Comparison of ENCODE assay signal across 8 cellular contexts in genomic region chr3:9248232-9249191, GRCh38. TPM values are rescaled to one million over a fixed set of nuclear protein-coding genes. Genes with fewer than 3 reads are reported as not detected.
A peak's percentile ranks its signal among the peaks of the same experiment; 100 is the strongest.
DNase-seq lines count a peak whose midpoint lies in the region; ATAC-seq and TF ChIP-seq lines count a peak whose summit lies in the region.

No MANE protein-coding gene starts in this region.

- H3K36me3 ChIP-seq in PC-3 (ENCODE audit: low read depth, low read length) (no peaks in the 10 kb centered on the region), osteoblast (ENCODE audit: insufficient read depth, low read length) (no peaks in the 10 kb centered on the region)

- ATAC-seq in PC-3 (peak; percentile 34), GM21423 (IDR thresholded peaks at IDR 0.05; ENCODE audit: unreplicated experiment) (no peak)

- TF ChIP-seq CTCF in PC-3 (conservative IDR thresholded peaks at IDR 0.05; ENCODE audit: low read depth, low read length) (no peak), osteoblast (IDR thresholded peaks at IDR 0.05; ENCODE audit: extremely low read depth, low read depth, low read length) (no peak)

- H3K4me3 ChIP-seq in PC-3 (ENCODE audit: low read length) (peak overlapping the region; percentile 77), osteoblast (ENCODE audit: insufficient read depth, low read length) (peak overlapping the region; percentile 71)

- CTCF ChIA-PET in PC-3 (lab: Charles Lee) = interaction anchor here (0.6 to 2.7 kb wide), 4 partner anchors 24 to 407 kb away, joined by 3 to 16 read pairs (median 4); no protein-coding TSS in a partner anchor

- H3K4me1 ChIP-seq in PC-3 (ENCODE audit: insufficient read depth, low read length) (peaks cover 40% of the 10 kb centered on the region), osteoblast (ENCODE audit: insufficient read depth, low read length) (peaks cover 21% of the 10 kb centered on the region)

- DNase-seq in activated CD4-positive, alpha-beta T cell treated with anti-CD3 and anti-CD28 coated beads, Interleukin-2, amount 10 ng/mL, durations not matched to agents 24 days and 14 days = peak; percentile 61
- no peak for DNase-seq in activated CD4-positive, alpha-beta T cell treated with anti-CD3 and anti-CD28 coated beads for 4 hours
- peak; percentile 69 for DNase-seq in PC-3
- no peak for DNase-seq in epithelial cell of prostate (ENCODE audit: low read depth, low spot score)
- peak; percentile 77 for DNase-seq in osteoblast (ENCODE audit: insufficient read length, low spot score, missing footprints)
- no peak for DNase-seq in stimulated activated CD8-positive, alpha-beta memory T cell treated with anti-CD3 and anti-CD28 coated beads, Interleukin-4, amount 100 ng/mL, for 48 hours
- no peak for DNase-seq in activated CD4-positive, CD25-positive, alpha-beta regulatory T cell treated with anti-CD3 and anti-CD28 coated beads, Interleukin-2, amount 50 U/mL, for 72 hours

- H3K4me1 Mint-ChIP-seq in activated CD4-positive, alpha-beta T cell treated with anti-CD3 and anti-CD28 coated beads, Interleukin-2, amount 10 ng/mL, durations not matched to agents 24 days and 14 days = peaks cover 18% of the 10 kb centered on the region

- no peaks in the 10 kb centered on the region for H3K9me3 Mint-ChIP-seq in activated CD4-positive, alpha-beta T cell treated with anti-CD3 and anti-CD28 coated beads, Interleukin-2, amount 10 ng/mL, durations not matched to agents 24 days and 14 days

- no peaks in the 10 kb centered on the region for H3K27me3 ChIP-seq in PC-3 (ENCODE audit: low read length)
- H3K27me3 ChIP-seq in osteoblast (ENCODE audit: insufficient read depth, low read length) = peaks cover 23% of the 10 kb centered on the region

- H3F3A ChIP-seq in PC-3 (ENCODE audit: low read length, unreplicated experiment) = no peaks in the 10 kb centered on the region

- H3K4me2 ChIP-seq in PC-3 (ENCODE audit: low read length) (peak overlapping the region; percentile 94), osteoblast (ENCODE audit: insufficient read depth, low read length) (peak overlapping the region; percentile 93)

- H3K9me2 ChIP-seq in PC-3 (replicated peaks; ENCODE audit: low read length) = no peaks in the 10 kb centered on the region

- POLR2A ChIA-PET in PC-3 (lab: Charles Lee; ENCODE audit: unreplicated experiment) = interaction anchor here (0.5 to 0.7 kb wide), 6 partner anchors 22 to 236 kb away, joined by 3 to 21 read pairs (median 4); no protein-coding TSS in a partner anchor

- H3K27me3 Mint-ChIP-seq in activated CD4-positive, alpha-beta T cell treated with anti-CD3 and anti-CD28 coated beads, Interleukin-2, amount 10 ng/mL, durations not matched to agents 24 days and 14 days = peaks cover 12% of the 10 kb centered on the region

- H3K9me3 ChIP-seq in PC-3 (ENCODE audit: low read length) (no peaks in the 10 kb centered on the region), osteoblast (ENCODE audit: low read depth, low read length) (no peaks in the 10 kb centered on the region)

- peak overlapping the region; percentile 51 for H3K9ac ChIP-seq in PC-3 (ENCODE audit: low read length)

- no TSS peak for BruUV-seq in PC-3 (replicated peaks; lab: Mats Ljungman, UMichigan)

- H3K79me2 ChIP-seq in PC-3 (ENCODE audit: low read length) (no peaks in the 10 kb centered on the region), osteoblast (ENCODE audit: insufficient read depth, low read length) (no peaks in the 10 kb centered on the region)

- H3K36me3 Mint-ChIP-seq in activated CD4-positive, alpha-beta T cell treated with anti-CD3 and anti-CD28 coated beads, Interleukin-2, amount 10 ng/mL, durations not matched to agents 24 days and 14 days (ENCODE audit: low read depth) = no peaks in the 10 kb centered on the region

- peak overlapping the region; percentile 80 for H2AFZ ChIP-seq in PC-3 (ENCODE audit: low read length)
- H2AFZ ChIP-seq in osteoblast (ENCODE audit: low read length) = peak overlapping the region; percentile 91

- peak overlapping the region; percentile 39 for H3K27ac ChIP-seq in PC-3 (ENCODE audit: low read length)
- peak overlapping the region; percentile 68 for H3K27ac ChIP-seq in epithelial cell of prostate
- H3K27ac ChIP-seq in osteoblast (ENCODE audit: low read depth, low read length) = no peak overlapping the region

- H3K4me3 Mint-ChIP-seq in activated CD4-positive, alpha-beta T cell treated with anti-CD3 and anti-CD28 coated beads, Interleukin-2, amount 10 ng/mL, durations not matched to agents 24 days and 14 days = peak overlapping the region; percentile 85

- intact Hi-C loops in activated CD4-positive, alpha-beta T cell treated with anti-CD3 and anti-CD28 coated beads, Interleukin-2, amount 10 ng/mL, durations not matched to agents 24 days and 14 days (cut with micrococcal nuclease) = loop anchor here (1.0 to 5.0 kb wide), 4 partner anchors 24 to 286 kb away; partner anchors contain the start of gene RAD18
- intact Hi-C loops in PC-3 (cut with micrococcal nuclease) = loop anchor here (1.0 to 5.0 kb wide), 8 partner anchors 22 to 181 kb away; no protein-coding TSS in a partner anchor

- H3K27ac Mint-ChIP-seq in activated CD4-positive, alpha-beta T cell treated with anti-CD3 and anti-CD28 coated beads, Interleukin-2, amount 10 ng/mL, durations not matched to agents 24 days and 14 days = no peak overlapping the region

- 0 out of 2 replicates have a peak, but pooled peaks cover 3% of the 10 kb centered on the region for H4K20me1 ChIP-seq in PC-3 (ENCODE audit: low read length)
- H4K20me1 ChIP-seq in osteoblast (ENCODE audit: insufficient read depth, low read length) = no peaks in the 10 kb centered on the region

RNA-seq across cellular contexts. Expression of gene SRGAP3, which starts 0.9 kb away (rescaled TPM):
- total RNA-seq in activated CD4-positive, alpha-beta T cell treated with anti-CD3 and anti-CD28 coated beads, Interleukin-2, amount 10 ng/mL, durations not matched to agents 24 days and 14 days = 0.40 and 0.45 TPM in 2 replicates
- total RNA-seq in PC-3 (2014; rRNA removed) = 7.5 and 9.6 TPM in 2 replicates
- total RNA-seq in osteoblast = 2.5 and 4.7 TPM in 2 replicates

Comparison
In these comparisons a context has a peak if more than half of its experiments do, and no peak if none do; other contexts are left out.
1. DNase-seq: peak in activated CD4-positive, alpha-beta T cell treated with anti-CD3 and anti-CD28 coated beads, Interleukin-2, amount 10 ng/mL, durations not matched to agents 24 days and 14 days (single experiment), PC-3 (single experiment) and osteoblast (single experiment); none in activated CD4-positive, alpha-beta T cell treated with anti-CD3 and anti-CD28 coated beads for 4 hours (0 of 2), epithelial cell of prostate (single experiment), stimulated activated CD8-positive, alpha-beta memory T cell treated with anti-CD3 and anti-CD28 coated beads, Interleukin-4, amount 100 ng/mL, for 48 hours (single experiment) and activated CD4-positive, CD25-positive, alpha-beta regulatory T cell treated with anti-CD3 and anti-CD28 coated beads, Interleukin-2, amount 50 U/mL, for 72 hours (single experiment).